In the genomic region with DNA sequence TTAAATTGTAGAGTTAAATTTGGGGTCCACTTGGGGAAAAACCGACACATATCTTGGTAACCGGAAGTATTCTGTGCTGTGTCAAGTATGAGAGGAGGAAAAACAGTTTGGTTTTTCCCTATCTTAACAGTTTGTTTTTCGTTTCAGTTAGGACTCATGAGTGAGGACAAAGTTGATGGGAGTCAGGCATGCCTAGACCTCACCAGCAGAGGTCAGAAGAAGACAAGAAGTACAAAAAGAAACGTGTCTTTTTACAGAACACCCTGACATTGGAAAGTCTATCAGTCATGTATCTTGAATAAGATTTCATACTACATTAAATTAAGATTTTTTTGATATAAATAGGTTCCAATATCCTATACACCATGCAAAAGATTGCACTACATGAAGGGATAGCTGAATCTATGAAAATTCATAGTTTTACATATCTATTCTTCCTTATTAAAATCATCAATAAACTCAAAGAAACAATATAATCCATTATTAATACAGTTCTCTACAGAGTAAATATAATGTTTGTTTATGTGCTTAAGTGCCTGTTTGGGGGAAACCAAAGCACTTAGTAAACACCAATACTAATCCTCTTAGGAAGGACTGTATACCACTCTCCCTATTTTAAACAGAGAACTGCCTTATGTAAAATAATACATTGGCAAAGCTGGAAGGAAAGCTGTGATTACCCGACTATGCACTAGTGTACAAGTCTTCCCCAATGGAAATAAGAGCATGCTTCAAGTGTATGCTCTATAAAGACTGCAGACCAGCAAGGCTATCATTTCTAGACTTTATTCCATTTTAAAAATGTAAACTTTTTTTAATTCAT, we compare ENCODE assay signal across 8 cellular contexts.
DNase-seq lines count a peak whose midpoint lies in the region; ATAC-seq and TF ChIP-seq lines count a peak whose summit lies in the region.

No MANE protein-coding gene starts in this region.

- peak; percentile 67 for TF ChIP-seq CTCF in CD8-positive, alpha-beta T cell (IDR thresholded peaks at IDR 0.05)
- peak; percentile 85 for TF ChIP-seq CTCF in psoas muscle (IDR thresholded peaks at IDR 0.05)

- H3K4me3 ChIP-seq in CD8-positive, alpha-beta T cell (ENCODE audit: low read depth, low read length): no peak overlapping the region
- H3K4me3 ChIP-seq in psoas muscle: no peak overlapping the region

- no peaks in the 10 kb centered on the region for H3K36me3 Mint-ChIP-seq in CD8-positive, alpha-beta T cell
- no peaks in the 10 kb centered on the region for H3K36me3 Mint-ChIP-seq in activated T-helper 17 cell treated with anti-CD3 and anti-CD28 coated beads, Interleukin-2, amount 50 U/mL, for 72 hours (ENCODE audit: low read depth)

- ATAC-seq in CD8-positive, alpha-beta T cell: peak; percentile 85
- ATAC-seq in GM18867 (IDR thresholded peaks at IDR 0.05; ENCODE audit: unreplicated experiment): peak; percentile 66
- ATAC-seq in HG03108 (IDR thresholded peaks at IDR 0.05; ENCODE audit: unreplicated experiment): peak; percentile 6
- ATAC-seq in activated T-helper 17 cell treated with anti-CD3 and anti-CD28 coated beads, Interleukin-2, amount 50 U/mL, for 72 hours (replicated peaks): peak; percentile 76
- peak; percentile 77 to 95 (median 86) for ATAC-seq in psoas muscle

- no peaks in the 10 kb centered on the region for H3K27me3 Mint-ChIP-seq in CD8-positive, alpha-beta T cell (ENCODE audit: low read depth)
- peaks cover 3% of the 10 kb centered on the region for H3K27me3 Mint-ChIP-seq in activated T-helper 17 cell treated with anti-CD3 and anti-CD28 coated beads, Interleukin-2, amount 50 U/mL, for 72 hours

- H3K4me3 Mint-ChIP-seq in CD8-positive, alpha-beta T cell: no peak overlapping the region
- H3K4me3 Mint-ChIP-seq in activated T-helper 17 cell treated with anti-CD3 and anti-CD28 coated beads, Interleukin-2, amount 50 U/mL, for 72 hours: no peak overlapping the region

- H3K27me3 ChIP-seq in CD8-positive, alpha-beta T cell (ENCODE audit: insufficient read depth, low read length): no peaks in the 10 kb centered on the region
- no peaks in the 10 kb centered on the region for H3K27me3 ChIP-seq in psoas muscle (ENCODE audit: insufficient read depth in 3 of 3, low read length in 2 of 3)

- peaks cover 4% of the 10 kb centered on the region for H3K4me1 Mint-ChIP-seq in CD8-positive, alpha-beta T cell (ENCODE audit: low read depth)
- H3K4me1 Mint-ChIP-seq in activated T-helper 17 cell treated with anti-CD3 and anti-CD28 coated beads, Interleukin-2, amount 50 U/mL, for 72 hours: peaks cover 6% of the 10 kb centered on the region

- intact Hi-C loops in CD8-positive, alpha-beta T cell (cut with DNase I, micrococcal nuclease): loop anchor here (1.0 to 5.0 kb wide), 5 partner anchors 205 to 471 kb away; no protein-coding TSS in a partner anchor
- intact Hi-C loops in psoas muscle (cut with DNase I): loop anchor here (2.0 to 10.0 kb wide), 3 partner anchors 209 to 243 kb away; no protein-coding TSS in a partner anchor

- H3K27ac ChIP-seq in CD8-positive, alpha-beta T cell (ENCODE audit: low read depth, low read length): no peak overlapping the region
- H3K27ac ChIP-seq in psoas muscle: no peak overlapping the region

- no peak overlapping the region for H3K27ac Mint-ChIP-seq in CD8-positive, alpha-beta T cell
- H3K27ac Mint-ChIP-seq in activated T-helper 17 cell treated with anti-CD3 and anti-CD28 coated beads, Interleukin-2, amount 50 U/mL, for 72 hours: no peak overlapping the region

- no peaks in the 10 kb centered on the region for H3K9me3 ChIP-seq in CD8-positive, alpha-beta T cell (ENCODE audit: low read length)
- H3K9me3 ChIP-seq in psoas muscle: no peaks in the 10 kb centered on the region

- H3K9me3 Mint-ChIP-seq in CD8-positive, alpha-beta T cell: no peaks in the 10 kb centered on the region
- no peaks in the 10 kb centered on the region for H3K9me3 Mint-ChIP-seq in activated T-helper 17 cell treated with anti-CD3 and anti-CD28 coated beads, Interleukin-2, amount 50 U/mL, for 72 hours

- CTCF ChIA-PET in CD8-positive, alpha-beta T cell (lab: Charles Lee): interaction anchor here (0.6 to 3.9 kb wide), 20 partner anchors 10 to 248 kb away, joined by 3 to 104 read pairs (median 4); no protein-coding TSS in a partner anchor

- DNase-seq in CD8-positive, alpha-beta T cell: peak in 5 of 7 experiments; percentile 3 to 46 (median 36)
- peak; percentile 61 for DNase-seq in NCI-H774 (lab: John Stamatoyannopoulos, UW)
- peak; percentile 37 for DNase-seq in glomerular endothelial cell (ENCODE audit: extremely low read depth, low read depth, low spot score)
- DNase-seq in psoas muscle: no peak
- DNase-seq in cortex of kidney (lab: John Stamatoyannopoulos, UW): no peak

- peaks cover 6% of the 10 kb centered on the region for H3K4me1 ChIP-seq in CD8-positive, alpha-beta T cell (ENCODE audit: insufficient read depth, low read length)
- H3K4me1 ChIP-seq in psoas muscle: no peaks in the 10 kb centered on the region

- H3K36me3 ChIP-seq in CD8-positive, alpha-beta T cell (ENCODE audit: insufficient read depth, low read length): no peaks in the 10 kb centered on the region
- no peaks in the 10 kb centered on the region for H3K36me3 ChIP-seq in psoas muscle (ENCODE audit: insufficient read depth in 1 of 2, low read depth in 1 of 2)

- WGBS in psoas muscle, 3 donors: 32 to 45% (median 35%) methylated on average over 5 of the region's 5 CpGs

- POLR2A ChIA-PET in CD8-positive, alpha-beta T cell (lab: Charles Lee): no interaction called here

Comparison
In these comparisons a context has a peak if more than half of its experiments do, and no peak if none do; other contexts are left out.
1. ATAC-seq: peak in every context shown above with its lines; median percentile 86 in psoas muscle; 85 in CD8-positive, alpha-beta T cell; 76 in activated T-helper 17 cell treated with anti-CD3 and anti-CD28 coated beads, Interleukin-2, amount 50 U/mL, for 72 hours; 66 in GM18867; 6 in HG03108.
2. DNase-seq: peak in CD8-positive, alpha-beta T cell (5 of 7), NCI-H774 (single experiment) and glomerular endothelial cell (single experiment); none in psoas muscle (0 of 2) and cortex of kidney (single experiment).